Comparison of ENCODE assay signal across 11 cellular contexts in the genomic region with DNA sequence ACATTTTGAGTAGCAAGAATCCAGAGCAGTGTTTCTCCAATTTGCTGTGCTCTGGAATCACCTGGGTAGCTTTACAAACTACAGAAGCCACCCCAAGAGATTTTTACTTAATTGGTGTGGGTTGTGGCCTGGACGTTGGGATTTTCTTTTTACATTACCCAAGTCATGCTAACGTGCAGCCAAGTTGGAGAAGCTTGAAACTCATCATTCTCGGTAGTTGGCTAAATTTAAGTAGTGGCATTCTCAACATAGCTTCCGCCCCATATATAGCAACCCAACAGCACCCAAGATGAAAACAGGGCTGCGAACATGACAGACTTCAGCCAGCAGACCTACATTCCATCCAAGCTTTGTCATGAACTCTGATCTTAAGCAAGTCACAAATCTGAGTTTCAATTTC. TPM values are rescaled to one million over a fixed set of nuclear protein-coding genes. Genes with fewer than 3 reads are reported as not detected.
DNase-seq lines count a peak whose midpoint lies in the region; ATAC-seq and TF ChIP-seq lines count a peak whose summit lies in the region.
"Had no signal": no experiment of that assay in that cellular context is flagged by ENCODE, and none has a peak within 500 bp of the region (broad histone marks: within the 10 kb centered on the region; RNA-seq: fewer than 3 reads in every experiment).

No MANE protein-coding gene starts in this region.

- H3K27ac ChIP-seq in coronary artery: peak overlapping the region; percentile 25 to 80
- H3K27ac ChIP-seq: upper lobe of right lung had no signal

- no peak for TF ChIP-seq CTCF in coronary artery (IDR thresholded peaks at IDR 0.05)

- H3K4me3 ChIP-seq in coronary artery: no peak overlapping the region
- H3K4me3 ChIP-seq: upper lobe of right lung had no signal

- peaks cover 26% of the 10 kb centered on the region for H3K36me3 Mint-ChIP-seq in activated T-cell treated with anti-CD3 and anti-CD28 coated beads, Interleukin-2, amount 50 U/mL, for 4 hours (ENCODE audit: insufficient read depth)
- peaks cover 83% of the 10 kb centered on the region for H3K36me3 Mint-ChIP-seq in stimulated activated effector memory CD8-positive, alpha-beta T cell treated with anti-CD3 and anti-CD28 coated beads, Interleukin-12 subunit alpha, Interleukin-12 subunit beta, amount 100 ng/mL, for 72 hours

- no peaks in the 10 kb centered on the region for H3K27me3 Mint-ChIP-seq in activated T-cell treated with anti-CD3 and anti-CD28 coated beads, Interleukin-2, amount 50 U/mL, for 4 hours (ENCODE audit: low read depth)

- no peak for ATAC-seq in activated T-cell treated with anti-CD3 and anti-CD28 coated beads, Interleukin-2, amount 50 U/mL, for 4 hours
- peak; percentile 34 for ATAC-seq in HG02870 (IDR thresholded peaks at IDR 0.05; ENCODE audit: unreplicated experiment)
- ATAC-seq in stimulated activated effector memory CD8-positive, alpha-beta T cell treated with anti-CD3 and anti-CD28 coated beads, Interleukin-12 subunit alpha, Interleukin-12 subunit beta, amount 100 ng/mL, for 72 hours: peak; percentile 27
- ATAC-seq: upper lobe of right lung had no signal

- no peaks in the 10 kb centered on the region for H3K9me3 Mint-ChIP-seq in activated T-cell treated with anti-CD3 and anti-CD28 coated beads, Interleukin-2, amount 50 U/mL, for 4 hours
- H3K9me3 Mint-ChIP-seq in stimulated activated effector memory CD8-positive, alpha-beta T cell treated with anti-CD3 and anti-CD28 coated beads, Interleukin-12 subunit alpha, Interleukin-12 subunit beta, amount 100 ng/mL, for 72 hours: no peaks in the 10 kb centered on the region

- peak overlapping the region; percentile 8 for H3K4me3 Mint-ChIP-seq in activated T-cell treated with anti-CD3 and anti-CD28 coated beads, Interleukin-2, amount 50 U/mL, for 4 hours
- H3K4me3 Mint-ChIP-seq in stimulated activated effector memory CD8-positive, alpha-beta T cell treated with anti-CD3 and anti-CD28 coated beads, Interleukin-12 subunit alpha, Interleukin-12 subunit beta, amount 100 ng/mL, for 72 hours: peak overlapping the region; percentile 78

- peaks cover 95% of the 10 kb centered on the region for H3K4me1 Mint-ChIP-seq in activated T-cell treated with anti-CD3 and anti-CD28 coated beads, Interleukin-2, amount 50 U/mL, for 4 hours (ENCODE audit: low read depth)
- H3K4me1 Mint-ChIP-seq in stimulated activated effector memory CD8-positive, alpha-beta T cell treated with anti-CD3 and anti-CD28 coated beads, Interleukin-12 subunit alpha, Interleukin-12 subunit beta, amount 100 ng/mL, for 72 hours: peaks cover 92% of the 10 kb centered on the region

- DNase-seq in activated T-cell treated with anti-CD3 and anti-CD28 coated beads, Interleukin-2, amount 50 U/mL, for 4 hours: no peak
- no peak for DNase-seq in activated T-cell treated with anti-CD3 and anti-CD28 coated beads, Interleukin-2, amount 50 U/mL, for 48 hours
- no peak for DNase-seq in coronary artery (ENCODE audit: low spot score)
- DNase-seq in stimulated activated effector memory CD8-positive, alpha-beta T cell treated with anti-CD3 and anti-CD28 coated beads, Interleukin-12 subunit alpha, Interleukin-12 subunit beta, amount 100 ng/mL, for 72 hours (ENCODE audit: low spot score in 2 of 2): no peak
- DNase-seq in DMS 273 (lab: John Stamatoyannopoulos, UW; ENCODE audit: unreplicated experiment): no peak
- DNase-seq in 8988T: no peak
- DNase-seq in nucleus accumbens (lab: John Stamatoyannopoulos, UW): no peak
- DNase-seq: NCI-H1105 treated with DMSO at 0.1 percent for 48 hours, SIG-M5, upper lobe of right lung had no signal

- H3K27ac Mint-ChIP-seq in stimulated activated effector memory CD8-positive, alpha-beta T cell treated with anti-CD3 and anti-CD28 coated beads, Interleukin-12 subunit alpha, Interleukin-12 subunit beta, amount 100 ng/mL, for 72 hours: peak overlapping the region; percentile 99

RNA-seq across cellular contexts. Expression of gene DAD1, which starts 25.0 kb away (rescaled TPM):
- 100 to 1,000 TPM; 287 to 323 (median 300) TPM for total RNA-seq in activated T-cell treated with anti-CD3 and anti-CD28 coated beads, Interleukin-2, amount 50 U/mL, for 4 hours

RNA-seq across cellular contexts. Expression of gene ABHD4, which starts 34.1 kb away (rescaled TPM):
- total RNA-seq in activated T-cell treated with anti-CD3 and anti-CD28 coated beads, Interleukin-2, amount 50 U/mL, for 4 hours: 1 to 10 TPM; 1.9 to 3.9 (median 2.1) TPM

Comparison
In these comparisons a context has a peak if more than half of its experiments do, and no peak if none do; other contexts are left out.
1. ATAC-seq: peak in HG02870 (single experiment) and stimulated activated effector memory CD8-positive, alpha-beta T cell treated with anti-CD3 and anti-CD28 coated beads, Interleukin-12 subunit alpha, Interleukin-12 subunit beta, amount 100 ng/mL, for 72 hours (single experiment); none in activated T-cell treated with anti-CD3 and anti-CD28 coated beads, Interleukin-2, amount 50 U/mL, for 4 hours (0 of 2).